Comparison of ENCODE assay signal across 23 cellular contexts in genomic region chr11:64461081-64461480, GRCh38.
"Had no signal": no experiment of that assay in that cellular context is flagged by ENCODE, and none has a peak within 500 bp of the region (broad histone marks: within the 10 kb centered on the region; RNA-seq: fewer than 3 reads in every experiment).

No MANE protein-coding gene starts in this region.

- H3K4me1 ChIP-seq: SJSA1 had no signal

- H3K4me3 ChIP-seq: SJSA1, SK-N-MC had no signal

- H3K36me3 ChIP-seq: SJSA1 had no signal

- H3K27ac ChIP-seq: SJSA1, SK-N-MC had no signal

- DNase-seq: IMR-90, Karpas-422, KG1, MM.1S, NCI-H1092 treated with DMSO at 0.1 percent for 48 hours, NCI-H1436, NCI-H187, NCI-H2029, NCI-H2081 treated with DMSO at 0.1 percent for 48 hours, NCI-H2171, NCI-H226, NCI-H446, NCI-H510A, NCI-H524 treated with DMSO at 0.1 percent for 48 hours, NCI-H69, NCI-H774, Right ventricle myocardium superior, RPMI8226, SIG-M5 had no signal

- ATAC-seq: HepG2 had no signal

- H3K9me3 ChIP-seq: SJSA1 had no signal

- FAIRE-seq: HepG2, RCC 7860 had no signal
